8 cellular contexts compared by ENCODE assay signal in the genomic region with DNA sequence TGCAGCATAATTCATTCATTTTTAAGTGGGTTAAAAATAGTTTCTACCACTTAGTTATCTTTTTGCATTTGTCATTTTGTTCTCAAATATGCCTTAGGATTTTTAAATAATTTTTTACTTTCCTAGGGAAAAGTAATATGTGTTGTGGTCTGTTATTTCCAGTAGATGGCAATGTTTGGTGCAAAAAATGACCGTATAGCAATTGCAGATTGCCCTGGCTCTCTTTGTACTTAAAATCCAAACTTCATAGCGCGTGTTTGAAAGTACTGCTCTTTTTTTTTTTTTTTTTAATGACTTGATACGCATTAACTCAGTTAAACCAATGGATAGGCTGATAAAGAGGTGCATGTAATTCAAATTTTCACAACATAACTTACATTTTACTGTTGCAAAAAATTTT.
DNase-seq lines count a peak whose midpoint lies in the region; ATAC-seq and TF ChIP-seq lines count a peak whose summit lies in the region.

No MANE protein-coding gene starts in this region.

- no peak overlapping the region for H3K27ac ChIP-seq in mammary epithelial cell (ENCODE audit: insufficient read depth, low read depth, low read length)

- dilution Hi-C loops in mammary epithelial cell (cut with HindIII; ENCODE audit: low sequenced_read_pairs), result no loop called here

- H3K79me2 ChIP-seq in mammary epithelial cell (ENCODE audit: insufficient read depth, low read length), result no peaks in the 10 kb centered on the region

- in situ Hi-C loops in mammary epithelial cell (cut with MboI; ENCODE audit: low sequenced_read_pairs in 2 of 2), result no loop called here

- BruUV-seq in mammary epithelial cell (replicated peaks; lab: Mats Ljungman, UMichigan), result no TSS peak

- H3K9ac ChIP-seq in mammary epithelial cell (ENCODE audit: insufficient read depth, low read length), result no peak overlapping the region

- TF ChIP-seq POLR2A in NB4 (IDR thresholded peaks at IDR 0.05; ENCODE audit: extremely low read depth, insufficient read length), result no peak

- CTCF ChIA-PET in GM10248 (lab: Yijun Ruan, JAX), result interaction anchor here (0.6 to 1.6 kb wide), 3 partner anchors 14 to 97 kb away, joined by 3 to 7 read pairs (median 5); no protein-coding TSS in a partner anchor
- CTCF ChIA-PET in mammary epithelial cell (lab: Charles Lee; ENCODE audit: low non-redundant PET), result no interaction called here

- H3K27me3 ChIP-seq in mammary epithelial cell (ENCODE audit: insufficient read depth, low read length), result no peaks in the 10 kb centered on the region

- H2AFZ ChIP-seq in mammary epithelial cell (ENCODE audit: low read depth, low read length), result no peak overlapping the region

- H3K4me3 ChIP-seq in NB4 (ENCODE audit: low read depth, low read length) (no peak overlapping the region), mammary epithelial cell (replicated peaks in 1 of 3; ENCODE audit: insufficient read depth in 1 of 3, low read depth in 2 of 3, low read length in 3 of 3) (no peak overlapping the region)

- 31% methylated on average over 4 of the region's 4 CpGs for WGBS in mammary epithelial cell (ENCODE audit: low coverage, missing lambda C conversion rate)

- no peaks in the 10 kb centered on the region for H3K4me1 ChIP-seq in mammary epithelial cell (ENCODE audit: insufficient read depth, low read length)

- ATAC-seq in GM19023 (IDR thresholded peaks at IDR 0.05; ENCODE audit: unreplicated experiment) (no peak), GM18870 (IDR thresholded peaks at IDR 0.05; ENCODE audit: unreplicated experiment) (no peak)

- intact Hi-C loops in mammary epithelial cell (cut with micrococcal nuclease), result loop anchor here (1.0 to 10.0 kb wide), 4 partner anchors 97 to 1790 kb away; no protein-coding TSS in a partner anchor

- POLR2A ChIA-PET in GM10248 (lab: Yijun Ruan, JAX), result no interaction called here

- TF ChIP-seq CTCF in GM10248 (IDR thresholded peaks at IDR 0.05; ENCODE audit: control extremely low read depth, extremely low read depth, low read depth, missing control alignments) (peak; percentile 25), NB4 (IDR thresholded peaks at IDR 0.05; ENCODE audit: low read depth, low read length) (peak; percentile 33), mammary epithelial cell (conservative IDR thresholded peaks at IDR 0.05 in 1 of 2, IDR thresholded peaks at IDR 0.05 in 1 of 2; ENCODE audit: extremely low read depth in 1 of 2, insufficient read depth in 1 of 2, low read depth in 1 of 2, low read length in 2 of 2) (peak; percentile 18 to 46)

- no peak for DNase-seq in GM10248 (ENCODE audit: extremely low spot score)
- peak; percentile 50 for DNase-seq in NB4 (ENCODE audit: low read depth)
- peak; percentile 6 for DNase-seq in mammary epithelial cell
- DNase-seq in midbrain (lab: John Stamatoyannopoulos, UW), result peak; percentile 7
- DNase-seq in mesenteric fat pad (ENCODE audit: low spot score), result no peak
- DNase-seq in iPS-NIHi11 (ENCODE audit: low spot score), result no peak

- H3K4me2 ChIP-seq in mammary epithelial cell (ENCODE audit: insufficient read depth, low read depth, low read length), result no peak overlapping the region

- no peaks in the 10 kb centered on the region for H3K9me3 ChIP-seq in mammary epithelial cell (replicated peaks; ENCODE audit: insufficient read depth, low read length)

- no peaks in the 10 kb centered on the region for H3K36me3 ChIP-seq in mammary epithelial cell (ENCODE audit: insufficient read depth, low read length)

- no peaks in the 10 kb centered on the region for H4K20me1 ChIP-seq in mammary epithelial cell (ENCODE audit: insufficient read depth, low read length)

Comparison
In these comparisons a context has a peak if more than half of its experiments do, and no peak if none do; other contexts are left out.
1. DNase-seq: peak in NB4 (single experiment), mammary epithelial cell (single experiment) and midbrain (single experiment); none in GM10248 (single experiment), mesenteric fat pad (single experiment) and iPS-NIHi11 (single experiment).
2. Peak in every context shown above with its lines, with median percentiles within 50 percentile points of each other: CTCF ChIP-seq.